ENCODE assay signal across 21 cellular contexts in genomic region chr13:45705936-45706335, GRCh38. TPM values are rescaled to one million over a fixed set of nuclear protein-coding genes. Genes with fewer than 3 reads are reported as not detected.
A peak's percentile ranks its signal among the peaks of the same experiment; 100 is the strongest.
DNase-seq lines count a peak whose midpoint lies in the region; ATAC-seq, FAIRE-seq and TF ChIP-seq lines count a peak whose summit lies in the region.
"Had no signal": no experiment of that assay in that cellular context is flagged by ENCODE, and none has a peak within 500 bp of the region (broad histone marks: within the 10 kb centered on the region; RNA-seq: fewer than 3 reads in every experiment).

No MANE protein-coding gene starts in this region.

- no peak overlapping the region for H2AFZ ChIP-seq in OCI-LY7 (ENCODE audit: low read length)

- FAIRE-seq in GM12891 (lab: Jason Lieb, UNC), result peak; percentile 89

- H3K27ac ChIP-seq in OCI-LY7 (ENCODE audit: low read depth, low read length, poor library complexity, severe bottlenecking), result no peak overlapping the region
- H3K27ac ChIP-seq: colonic mucosa, right lobe of liver, upper lobe of left lung had no signal

- CTCF ChIA-PET in OCI-LY7 (lab: Charles Lee; ENCODE audit: unreplicated experiment), result no interaction called here

- peak; percentile 38 for ATAC-seq in HG03196 (IDR thresholded peaks at IDR 0.05; ENCODE audit: unreplicated experiment)
- ATAC-seq in HG03135 (IDR thresholded peaks at IDR 0.05; ENCODE audit: unreplicated experiment), result no peak
- ATAC-seq: natural killer cell treated with Interleukin-12 subunit alpha and Interleukin-12 subunit beta and Interleukin-15 and Interleukin-18, amount 100 ng/mL, for 72 hours; Panc1; right lobe of liver; stimulated activated effector memory CD8-positive, alpha-beta T cell treated with anti-CD3 and anti-CD28 coated beads, Interleukin-12 subunit alpha, Interleukin-12 subunit beta, amount 100 ng/mL, for 72 hours had no signal

- no peaks in the 10 kb centered on the region for H3K9me3 ChIP-seq in OCI-LY7 (ENCODE audit: low read length)
- H3K9me3 ChIP-seq: colonic mucosa, right lobe of liver, upper lobe of left lung had no signal

- no peak for DNase-seq in GM12891 (ENCODE audit: insufficient read length, low spot score)
- DNase-seq in GM20000 (ENCODE audit: low spot score), result peak; percentile 56
- peak; percentile 5 for DNase-seq in OCI-LY7 (ENCODE audit: low spot score)
- DNase-seq in dedifferentiated amniotic fluid mesenchymal stem cell (ENCODE audit: extremely low spot score), result no peak
- no peak for DNase-seq in hepatic stellate cell (ENCODE audit: low spot score)
- no peak for DNase-seq in AG20443 (ENCODE audit: low spot score)
- DNase-seq: activated CD4-positive, alpha-beta T cell treated with anti-CD3 and anti-CD28 coated beads, Interleukin-2, amount 50 U/mL, for 1 hour; colonic mucosa; NCI-H1048; NCI-H446 treated with DMSO at 0.1 percent for 48 hours; right lobe of liver; stimulated activated CD4-positive, alpha-beta T cell treated with anti-CD3 and anti-CD28 coated beads, Interleukin-4, amount 100 ng/mL, for 24 hours; upper lobe of left lung had no signal

- H3K9me2 ChIP-seq in OCI-LY7 (ENCODE audit: insufficient read depth, low read length), result no peaks in the 10 kb centered on the region

- POLR2A ChIA-PET in OCI-LY7 (lab: Charles Lee), result no interaction called here

- H3K79me2 ChIP-seq in OCI-LY7 (ENCODE audit: insufficient read depth, low read depth, low read length), result no peaks in the 10 kb centered on the region

- no peaks in the 10 kb centered on the region for H4K20me1 ChIP-seq in OCI-LY7 (ENCODE audit: insufficient read depth, low read length)

- H3K4me2 ChIP-seq in OCI-LY7 (ENCODE audit: low read length), result no peak overlapping the region

- BruUV-seq in OCI-LY7 (replicated peaks; lab: Mats Ljungman, UMichigan), result no TSS peak

- H3K4me3 ChIP-seq in OCI-LY7 (ENCODE audit: low read depth, low read length, poor library complexity, severe bottlenecking), result no peak overlapping the region
- H3K4me3 ChIP-seq: colonic mucosa, right lobe of liver, upper lobe of left lung had no signal

- H3K4me1 ChIP-seq in OCI-LY7 (ENCODE audit: insufficient read depth, low read length, poor library complexity, severe bottlenecking), result no peaks in the 10 kb centered on the region
- H3K4me1 ChIP-seq: colonic mucosa, right lobe of liver, upper lobe of left lung had no signal

- no peak for TF ChIP-seq POLR2A in GM12891 (IDR thresholded peaks at IDR 0.05; ENCODE audit: low read depth, low read length)

- no peak for TF ChIP-seq CTCF in GM20000 (IDR thresholded peaks at IDR 0.05; ENCODE audit: extremely low read depth, missing control alignments)
- no peak for TF ChIP-seq CTCF in OCI-LY7 (conservative IDR thresholded peaks at IDR 0.05; ENCODE audit: low read length)

- intact Hi-C loops in OCI-LY7 (cut with micrococcal nuclease; ENCODE audit: unreplicated experiment), result no loop called here

- H3K36me3 ChIP-seq in OCI-LY7 (ENCODE audit: insufficient read depth, low read length), result no peaks in the 10 kb centered on the region
- H3K36me3 ChIP-seq: colonic mucosa, right lobe of liver, upper lobe of left lung had no signal

TF ChIP-seq in GM12891, 5 proteins besides CTCF, POLR2A, EP300 and RAD21:
- no peak for TF ChIP-seq TAF1 (IDR thresholded peaks at IDR 0.05; ENCODE audit: low read depth, low read length)
- TF ChIP-seq SPI1 (IDR thresholded peaks at IDR 0.05; ENCODE audit: low read depth, low read length), result peak; percentile 100

RNA-seq across cellular contexts. Expression of gene CBY2, which starts 3.8 kb away (rescaled TPM):
- polyA plus RNA-seq in GM12891 (2012; ENCODE audit: low read depth, missing spikeins), result not detected
- not detected in 2 replicates for total RNA-seq in OCI-LY7 (2014; rRNA removed; shearing (Covaris generic))
- not detected in 2 replicates for total RNA-seq in OCI-LY7 (2022)
- total RNA-seq: colonic mucosa; liver; natural killer cell treated with Interleukin-12 subunit alpha and Interleukin-12 subunit beta and Interleukin-15 and Interleukin-18, amount 100 ng/mL, for 72 hours; right lobe of liver; T-helper 1 cell treated with Interleukin-12 subunit alpha and Interleukin-12 subunit beta and Interleukin-4 antibody, amounts not matched to agents 30 ng/mL and 1 ng/mL, for 36 hours; upper lobe of left lung had no signal
- polyA plus RNA-seq: esophagus, liver had no signal

Comparison
In these comparisons a context has a peak if more than half of its experiments do, and no peak if none do; other contexts are left out.
1. DNase-seq: peak in GM20000 (single experiment) and OCI-LY7 (single experiment); none in GM12891 (single experiment), dedifferentiated amniotic fluid mesenchymal stem cell (single experiment), hepatic stellate cell (single experiment) and AG20443 (single experiment).